In genomic region chr5:40578501-40579451, GRCh38 we compare ENCODE assay signal across 8 cellular contexts.
DNase-seq lines count a peak whose midpoint lies in the region; ATAC-seq and TF ChIP-seq lines count a peak whose summit lies in the region.

No MANE protein-coding gene starts in this region.

- DNase-seq in GM13977 (ENCODE audit: low spot score) (peak; percentile 15), NB4 (ENCODE audit: low read depth) (peak; percentile 8), epithelial cell of esophagus (ENCODE audit: low read depth) (peak; percentile 66), NCI-H2081 (lab: John Stamatoyannopoulos, UW) (no peak), putamen (ENCODE audit: low spot score) (no peak), DMS53 (lab: John Stamatoyannopoulos, UW) (no peak), NCI-H1436 (lab: John Stamatoyannopoulos, UW) (no peak)

- TF ChIP-seq CTCF in GM13977 (IDR thresholded peaks at IDR 0.05; ENCODE audit: extremely low read depth, insufficient read depth, missing control alignments) (no peak), NB4 (IDR thresholded peaks at IDR 0.05; ENCODE audit: low read depth, low read length) (no peak), epithelial cell of esophagus (IDR thresholded peaks at IDR 0.05; ENCODE audit: insufficient read depth, low read depth, low read length, missing control alignments) (no peak)

- no peak for TF ChIP-seq POLR2A in NB4 (IDR thresholded peaks at IDR 0.05; ENCODE audit: extremely low read depth, insufficient read length)

- H3K4me3 ChIP-seq in NB4 (ENCODE audit: low read depth, low read length) = no peak overlapping the region
- H3K4me3 ChIP-seq in epithelial cell of esophagus (ENCODE audit: low read length) = no peak overlapping the region

- in situ Hi-C loops in GM13977 (cut with MboI; ENCODE audit: low pct_unique_long_range_greater_than_20kb, low sequenced_read_pairs, unreplicated experiment) = no loop called here

- peak; percentile 95 for ATAC-seq in GM21786 (IDR thresholded peaks at IDR 0.05; ENCODE audit: unreplicated experiment)

Comparison
In these comparisons a context has a peak if more than half of its experiments do, and no peak if none do; other contexts are left out.
1. DNase-seq: peak in GM13977 (single experiment), NB4 (single experiment) and epithelial cell of esophagus (single experiment); none in NCI-H2081 (0 of 2), putamen (single experiment), DMS53 (single experiment) and NCI-H1436 (single experiment).